30 cellular contexts compared by ENCODE assay signal in genomic region chr20:1101533-1101932, GRCh38.
"Had no signal": no experiment of that assay in that cellular context is flagged by ENCODE, and none has a peak within 500 bp of the region (broad histone marks: within the 10 kb centered on the region; RNA-seq: fewer than 3 reads in every experiment).

No MANE protein-coding gene starts in this region.

- FAIRE-seq: bronchial epithelial cell, TTC549 had no signal

- H3K4me3 ChIP-seq: ascending aorta, cardiac muscle cell had no signal

- H3K27me3 ChIP-seq: ascending aorta, cardiac muscle cell had no signal

- DNase-seq: activated B cell treated with CpG ODN at 0.5 μM for 24 hours; activated CD4-positive, alpha-beta memory T cell treated with anti-CD3 and anti-CD28 coated beads, Interleukin-2, amount 10 ng/mL, durations not matched to agents 7 days and 5 days; activated CD4-positive, alpha-beta T cell treated with anti-CD3 and anti-CD28 coated beads for 4 hours; activated CD4-positive, alpha-beta T cell treated with anti-CD3 and anti-CD28 coated beads, Interleukin-2, amount 10 ng/mL, durations not matched to agents 24 days and 14 days; activated CD4-positive, alpha-beta T cell treated with anti-CD3 and anti-CD28 coated beads, Interleukin-2, amount 50 U/mL, for 48 hours; activated CD4-positive, CD25-positive, alpha-beta regulatory T cell treated with anti-CD3 and anti-CD28 coated beads, Interleukin-2, amount 50 U/mL, for 72 hours; activated CD8-positive, alpha-beta memory T cell treated with anti-CD3 and anti-CD28 coated beads for 24 hours; activated CD8-positive, alpha-beta memory T cell treated with anti-CD3 and anti-CD28 coated beads, Interleukin-2, amount 10 ng/mL, durations not matched to agents 7 days and 5 days; activated CD8-positive, alpha-beta memory T cell treated with anti-CD3 and anti-CD28 coated beads, Interleukin-2, amount 50 U/mL, for 48 hours; activated CD8-positive, alpha-beta T cell treated with anti-CD3 and anti-CD28 coated beads, Interleukin-2, amount 10 ng/mL, durations not matched to agents 7 days and 5 days; activated effector memory CD4-positive, alpha-beta T cell treated with Interleukin-2 at 50 U/mL for 16 hours; activated gamma-delta T cell; activated naive CD4-positive, alpha-beta T cell treated with anti-CD3 and anti-CD28 coated beads, Interleukin-2, amount 10 ng/mL, durations not matched to agents 7 days and 5 days; activated naive CD4-positive, alpha-beta T cell treated with Interleukin-2 at 50 U/mL for 16 hours; activated naive CD8-positive, alpha-beta T cell treated with anti-CD3 and anti-CD28 coated beads, Interleukin-2, amount 10 ng/mL, durations not matched to agents 7 days and 5 days; activated naive CD8-positive, alpha-beta T cell treated with anti-CD3 and anti-CD28 coated beads, Interleukin-2, amount 50 U/mL, for 24 hours; activated T-cell treated with anti-CD3 and anti-CD28 coated beads, Interleukin-2, amount 50 U/mL, for 24 hours; activated T-cell treated with anti-CD3 and anti-CD28 coated beads, Interleukin-2, amount 50 U/mL, for 48 hours; amygdala; anterior cingulate cortex; caudate nucleus; cerebellar nuclear complex; T-helper 1 cell; T-helper 2 cell; T-helper 9 cell had no signal

- ATAC-seq: activated CD8-positive, alpha-beta memory T cell treated with anti-CD3 and anti-CD28 coated beads, Interleukin-2, amount 10 ng/mL, durations not matched to agents 7 days and 5 days; activated CD8-positive, alpha-beta T cell treated with anti-CD3 and anti-CD28 coated beads, Interleukin-2, amount 10 ng/mL, durations not matched to agents 7 days and 5 days; activated naive CD8-positive, alpha-beta T cell treated with anti-CD3 and anti-CD28 coated beads, Interleukin-2, amount 50 U/mL, for 24 hours had no signal

- H3K27ac ChIP-seq: ascending aorta, cardiac muscle cell, VCaP had no signal

- H3K4me1 ChIP-seq: ascending aorta had no signal

- H3K36me3 ChIP-seq: ascending aorta, cardiac muscle cell had no signal
